In the genomic region with DNA sequence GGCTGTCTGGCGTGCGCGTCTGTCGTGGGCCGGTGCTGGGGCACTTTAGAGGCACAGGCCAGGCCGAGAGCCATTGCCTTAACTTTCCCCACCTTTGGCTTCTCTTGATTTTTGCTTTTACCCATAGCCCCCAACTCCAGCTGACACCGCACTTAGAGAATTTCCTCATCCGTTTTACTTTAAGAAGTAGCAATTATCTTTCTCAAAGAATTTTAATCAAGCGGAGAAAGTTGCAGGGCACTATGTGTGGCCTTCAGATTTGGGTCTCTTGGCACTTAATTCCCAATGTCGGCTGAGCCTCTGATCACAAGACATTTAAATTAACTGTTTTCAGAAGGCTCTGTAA, we compare ENCODE assay signal across 12 cellular contexts. TPM values are rescaled to one million over a fixed set of nuclear protein-coding genes. Genes with fewer than 3 reads are reported as not detected.
DNase-seq lines count a peak whose midpoint lies in the region; ATAC-seq and TF ChIP-seq lines count a peak whose summit lies in the region.
"Had no signal": no experiment of that assay in that cellular context is flagged by ENCODE, and none has a peak within 500 bp of the region (broad histone marks: within the 10 kb centered on the region; RNA-seq: fewer than 3 reads in every experiment).

No MANE protein-coding gene starts in this region.

- H3K9me3 Mint-ChIP-seq in mesothelial cell of epicardium = no peaks in the 10 kb centered on the region

- TF ChIP-seq POLR2A in heart left ventricle (IDR thresholded peaks at IDR 0.05) = no peak

- H3K4me3 Mint-ChIP-seq in mesothelial cell of epicardium = peak overlapping the region; percentile 56

- H3K4me3 ChIP-seq in heart left ventricle = peak overlapping the region in 7 of 12 donors; percentile 53 to 65 (median 56)
- peak overlapping the region; percentile 44 to 53 for H3K4me3 ChIP-seq in duodenal mucosa (ENCODE audit: low read depth in 1 of 2, low read length in 2 of 2)
- peak overlapping the region; percentile 69 for H3K4me3 ChIP-seq in urinary bladder (ENCODE audit: low read depth, low read length)

- TF ChIP-seq CTCF in heart left ventricle (IDR thresholded peaks at IDR 0.05) (no peak), mesothelial cell of epicardium (IDR thresholded peaks at IDR 0.05; ENCODE audit: unreplicated experiment) (no peak)

- no peak for DNase-seq in heart left ventricle
- DNase-seq in Right ventricle myocardium inferior (ENCODE audit: missing footprints) = no peak
- no peak for DNase-seq in mesothelial cell of epicardium (ENCODE audit: low spot score in 2 of 2, unreplicated experiment in 2 of 2)
- no peak for DNase-seq in NCI-H526 treated with DMSO at 0.1 percent for 48 hours (lab: John Stamatoyannopoulos, UW)
- DNase-seq in LoVo (ENCODE audit: low spot score) = no peak
- DNase-seq: AML-193, NCI-H2171 treated with DMSO at 0.1 percent for 48 hours, Right ventricle myocardium superior had no signal

- H3K4me1 ChIP-seq in heart left ventricle (peaks cover 0 to 21% (median 1%) of the 10 kb centered on the region in 12 donors), duodenal mucosa (ENCODE audit: control insufficient read depth in 1 of 2, insufficient read depth in 2 of 2, low read length in 2 of 2) (no peaks in the 10 kb centered on the region), urinary bladder (ENCODE audit: insufficient read depth) (no peaks in the 10 kb centered on the region)
- H3K4me1 ChIP-seq: ascending aorta had no signal

- intact Hi-C loops in heart left ventricle (cut with DNase I) (no loop called here), Right ventricle myocardium inferior (cut with DNase I) (no loop called here)

- H3K27me3 ChIP-seq in heart left ventricle = peaks cover 9 to 79% (median 37%) of the 10 kb centered on the region in 9 donors
- H3K27me3 ChIP-seq in duodenal mucosa (ENCODE audit: control insufficient read depth in 1 of 2, insufficient read depth in 2 of 2, low read length in 2 of 2) = peaks cover 40 to 43% of the 10 kb centered on the region in 2 donors

- peaks cover 87% of the 10 kb centered on the region for H3K27me3 Mint-ChIP-seq in mesothelial cell of epicardium (ENCODE audit: low read depth)

- H3K36me3 ChIP-seq in heart left ventricle (no peaks in the 10 kb centered on the region), duodenal mucosa (ENCODE audit: control insufficient read depth in 1 of 2, insufficient read depth in 2 of 2, low read length in 2 of 2) (no peaks in the 10 kb centered on the region), urinary bladder (ENCODE audit: insufficient read depth) (no peaks in the 10 kb centered on the region)
- H3K36me3 ChIP-seq: ascending aorta had no signal

- no peak overlapping the region for H3K9ac ChIP-seq in duodenal mucosa (ENCODE audit: low read depth in 1 of 2, low read length in 2 of 2)

- H3K27ac ChIP-seq in heart left ventricle = no peak overlapping the region
- H3K27ac ChIP-seq in duodenal mucosa (ENCODE audit: low read depth, low read length) = no peak overlapping the region
- no peak overlapping the region for H3K27ac ChIP-seq in urinary bladder (ENCODE audit: low read depth)
- H3K27ac ChIP-seq: ascending aorta had no signal

- H3K4me1 Mint-ChIP-seq in mesothelial cell of epicardium = peaks cover 8% of the 10 kb centered on the region

- no peaks in the 10 kb centered on the region for H3K9me3 ChIP-seq in heart left ventricle
- H3K9me3 ChIP-seq in duodenal mucosa (ENCODE audit: control insufficient read depth in 1 of 2, low read length in 2 of 2) = no peaks in the 10 kb centered on the region
- H3K9me3 ChIP-seq: ascending aorta had no signal

- ATAC-seq in heart left ventricle = no peak
- no peak for ATAC-seq in Right ventricle myocardium inferior
- ATAC-seq in HG02798 (IDR thresholded peaks at IDR 0.05; ENCODE audit: poor library complexity, unreplicated experiment) = no peak

- WGBS in heart left ventricle, 4 donors = 51 to 71% (median 66%) methylated on average over 10 of the region's 10 CpGs
- WGBS in urinary bladder = 84% methylated on average over 10 of the region's 10 CpGs

- no peak overlapping the region for H3K27ac Mint-ChIP-seq in mesothelial cell of epicardium

- H3K36me3 Mint-ChIP-seq in mesothelial cell of epicardium = no peaks in the 10 kb centered on the region

RNA-seq across cellular contexts. Expression of a gene that starts 1.2 kb away (rescaled TPM):
- total RNA-seq in heart left ventricle (10 to 100 TPM in 2 of 9 donors, 1 to 10 TPM in 6, under 1 TPM in 1; 0.82 to 37.1 (median 4.7) TPM), Right ventricle myocardium inferior (3.7 TPM), mesothelial cell of epicardium (not detected in 3 replicates), urinary bladder (11.2 TPM)
- polyA plus RNA-seq in heart left ventricle (1 to 10 TPM in 1 of 2 donors, under 1 TPM in 1; 0.91 to 6.3 TPM), urinary bladder (13.7 TPM)

RNA-seq across cellular contexts. Expression of a gene that starts 38.3 kb away (rescaled TPM):
- total RNA-seq in heart left ventricle = 10 to 100 TPM in 1 of 9 donors, 1 to 10 TPM in 8; 1.4 to 12.7 (median 2.1) TPM
- polyA plus RNA-seq in heart left ventricle = 1 to 10 TPM; 1.3 to 2.1 TPM
- total RNA-seq in Right ventricle myocardium inferior = 2.7 TPM
- total RNA-seq in mesothelial cell of epicardium = 1.4 to 2.3 TPM (median 2.0 TPM) in 3 replicates
- 9.9 TPM for total RNA-seq in urinary bladder
- 12.3 TPM for polyA plus RNA-seq in urinary bladder
